Comparison of ENCODE assay signal across 8 cellular contexts in the genomic region with DNA sequence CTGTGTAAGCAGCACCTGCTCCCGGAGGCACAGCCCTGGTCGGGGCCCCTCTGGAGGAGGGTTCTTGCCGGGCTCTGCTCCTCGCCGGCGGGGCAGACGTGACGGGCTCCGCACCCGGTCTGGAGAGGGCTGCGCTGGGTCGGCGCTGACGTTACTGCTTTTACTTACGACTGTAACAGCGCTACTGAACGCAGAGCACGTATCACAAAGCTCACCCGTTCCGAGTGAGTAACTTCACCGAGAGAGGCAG. TPM values are rescaled to one million over a fixed set of nuclear protein-coding genes. Genes with fewer than 3 reads are reported as not detected.
DNase-seq lines count a peak whose midpoint lies in the region; ATAC-seq, FAIRE-seq and TF ChIP-seq lines count a peak whose summit lies in the region.

No MANE protein-coding gene starts in this region.

- peaks cover 0 to 3% of the 10 kb centered on the region in 2 experiments for H3K36me3 ChIP-seq in SK-N-SH (replicated peaks in 1 of 2; ENCODE audit: control insufficient read depth in 1 of 2, insufficient read depth in 2 of 2, low read length in 1 of 2)
- H3K36me3 ChIP-seq in GM12878 (ENCODE audit: control insufficient read depth in 2 of 2, insufficient read depth in 2 of 2, low read length in 1 of 2): no peaks in the 10 kb centered on the region

- H4K20me1 ChIP-seq in SK-N-SH (ENCODE audit: insufficient read depth) (peaks cover 31% of the 10 kb centered on the region), GM12878 (ENCODE audit: control insufficient read depth, insufficient read depth) (no peaks in the 10 kb centered on the region)

- H3K27me3 ChIP-seq in SK-N-SH (ENCODE audit: insufficient read depth) (no peaks in the 10 kb centered on the region), GM12878 (replicated peaks in 1 of 2; ENCODE audit: control insufficient read depth in 2 of 2, insufficient read depth in 2 of 2, low read length in 1 of 2) (no peaks in the 10 kb centered on the region)

- no peak for TF ChIP-seq RAD21 in SK-N-SH (IDR thresholded peaks at IDR 0.05; ENCODE audit: low read length)
- no peak for TF ChIP-seq RAD21 in GM12878 (IDR thresholded peaks at IDR 0.05; ENCODE audit: insufficient read depth, low read depth, low read length)

- H3K4me3 ChIP-seq in SK-N-SH (ENCODE audit: low read depth in 2 of 2, low read length in 1 of 2) (peak overlapping the region; percentile 89 to 90), GM12878 (peak overlapping the region; percentile 94)

- 1% methylated on average over 15 of the region's 21 CpGs for WGBS in SK-N-SH (ENCODE audit: low lambda C conversion rate)
- WGBS in GM12878 (ENCODE audit: insufficient coverage, insufficient replicate concordance, low lambda C conversion rate, missing lambda C conversion rate): under 1% methylated on average over 21 of the region's 21 CpGs

- TF ChIP-seq CTCF in SK-N-SH (IDR thresholded peaks at IDR 0.05) (no peak), GM12878 (IDR thresholded peaks at IDR 0.05 in 2 of 3, conservative IDR thresholded peaks at IDR 0.05 in 1 of 3; ENCODE audit: control insufficient read depth in 2 of 3, extremely low read depth in 1 of 3, insufficient read depth in 1 of 3, low read depth in 3 of 3, low read length in 3 of 3) (no peak)

- H3K4me1 ChIP-seq in SK-N-SH (ENCODE audit: control insufficient read depth in 1 of 2, insufficient read depth in 2 of 2, low read depth in 1 of 2, low read length in 1 of 2) (peaks cover 21 to 38% of the 10 kb centered on the region in 2 experiments; a peak in 2 of 4 replicates), GM12878 (ENCODE audit: control insufficient read depth, insufficient read depth, low read length) (peaks cover 15% of the 10 kb centered on the region)

- CTCF ChIA-PET in SK-N-SH (lab: Yijun Ruan, JAX) (interaction anchor here (1.0 to 1.3 kb wide), 4 partner anchors 9 to 92 kb away, joined by 3 to 4 read pairs (median 3); no protein-coding TSS in a partner anchor), GM12878 (lab: Yijun Ruan, JAX) (interaction anchor here (1.8 kb wide), 1 partner anchor 9 kb away, joined by 5 read pairs; no protein-coding TSS in a partner anchor)

- SMC1A ChIA-PET in GM12878 (lab: Charles Lee; ENCODE audit: uncharacterized antibody, unreplicated experiment): no interaction called here

- RAD21 ChIA-PET in GM12878 (lab: Charles Lee; ENCODE audit: unreplicated experiment): no interaction called here

- peak; percentile 8 for ATAC-seq in HG02943 (IDR thresholded peaks at IDR 0.05; ENCODE audit: low read depth, unreplicated experiment)
- peak; percentile 18 for ATAC-seq in GM12878

- in situ Hi-C loops in GM12878 (cut with MboI): no loop called here

- H3K9me3 ChIP-seq in SK-N-SH (no peaks in the 10 kb centered on the region), GM12878 (replicated peaks; ENCODE audit: control insufficient read depth, insufficient read depth, low read length) (no peaks in the 10 kb centered on the region)

- H3F3A ChIP-seq in SK-N-SH (replicated peaks; ENCODE audit: insufficient read depth): peaks cover 20% of the 10 kb centered on the region

- H3K4me2 ChIP-seq in SK-N-SH: peak overlapping the region; percentile 96
- H3K4me2 ChIP-seq in GM12878 (ENCODE audit: control insufficient read depth, insufficient read depth): peak overlapping the region; percentile 90

- TF ChIP-seq EP300 in SK-N-SH (IDR thresholded peaks at IDR 0.05; ENCODE audit: borderline replicate concordance in 1 of 2, low read depth in 1 of 2, low read length in 1 of 2): no peak
- TF ChIP-seq EP300 in GM12878 (IDR thresholded peaks at IDR 0.05; ENCODE audit: borderline replicate concordance in 1 of 2, control insufficient read depth in 1 of 2, low read depth in 2 of 2, low read length in 2 of 2): no peak

- intact Hi-C loops in GM12878 (cut with micrococcal nuclease; ENCODE audit: unreplicated experiment): no loop called here

- H3K27ac ChIP-seq in SK-N-SH (ENCODE audit: low read depth in 2 of 2, low read length in 1 of 2): peak overlapping the region; percentile 90 to 97
- H3K27ac ChIP-seq in GM12878 (ENCODE audit: control insufficient read depth, insufficient read depth): peak overlapping the region; percentile 85

- H3K9me2 ChIP-seq in SK-N-SH: no peaks in the 10 kb centered on the region

- TSS peak; percentile 86 for BruUV-seq in GM12878 (replicated peaks; lab: Mats Ljungman, UMichigan)

- FAIRE-seq in GM12878 (lab: Jason Lieb, UNC): peak; percentile 41

- TF ChIP-seq POLR2A in GM12878 (IDR thresholded peaks at IDR 0.05; ENCODE audit: low read depth, low read length): no peak

- H2AFZ ChIP-seq in SK-N-SH (ENCODE audit: low read depth) (no peak overlapping the region), GM12878 (ENCODE audit: control insufficient read depth, low read depth, low read length) (no peak overlapping the region; the same call in 1 of the 2 replicates)

- H3K9ac ChIP-seq in SK-N-SH (peak overlapping the region; percentile 90), GM12878 (ENCODE audit: control insufficient read depth, insufficient read depth, low read length) (peak overlapping the region; percentile 81)

- H3K79me2 ChIP-seq in SK-N-SH (ENCODE audit: insufficient read depth) (peaks cover 56% of the 10 kb centered on the region), GM12878 (ENCODE audit: control insufficient read depth, insufficient read depth, low read length) (peaks cover 28% of the 10 kb centered on the region)

- POLR2A ChIA-PET in SK-N-SH (lab: Yijun Ruan, JAX): interaction anchor here (0.8 to 1.2 kb wide), 5 partner anchors 8 to 102 kb away, joined by 3 to 4 read pairs (median 3); a partner anchor contains a TSS
- POLR2A ChIA-PET in GM12878 (lab: Charles Lee): interaction anchor here (0.7 to 2.5 kb wide), 6 partner anchors 18 to 492 kb away, joined by 3 to 7 read pairs (median 4); a partner anchor contains a TSS

- DNase-seq in NCI-H1417 (lab: John Stamatoyannopoulos, UW): peak; percentile 44 to 80 (median 75)
- no peak for DNase-seq in NCI-H1417 treated with DMSO at 0.1 percent for 48 hours (lab: John Stamatoyannopoulos, UW)
- DNase-seq in SK-N-SH: peak; percentile 58
- DNase-seq in GM12878 (ENCODE audit: low read depth, low spot score): no peak
- peak; percentile 76 for DNase-seq in kidney tubule cell (ENCODE audit: low spot score)
- DNase-seq in stimulated activated CD8-positive, alpha-beta memory T cell treated with anti-CD3 and anti-CD28 coated beads, Interleukin-2, amount 100 ng/mL, for 48 hours (ENCODE audit: low read depth in 2 of 2): peak; percentile 32 to 46
- no peak for DNase-seq in NCI-H2196 treated with DMSO at 0.1 percent for 48 hours (lab: John Stamatoyannopoulos, UW; ENCODE audit: unreplicated experiment)

RNA-seq across cellular contexts. Expression of a gene that starts 1.3 kb away (rescaled TPM):
- polyA plus RNA-seq in SK-N-SH (2012; rRNA removed) (12.1 and 13.0 TPM in 2 replicates), GM12878 (2011; rRNA removed) (2.1 and 3.9 TPM in 2 replicates), GM12878 (2014; fragmentation: Illumina TruSeq; extraction: Trizol) (2.0 TPM in 1 of 2 replicates, not detected in the other), GM12878 (2014; fragmentation: Nextera tagmentation; extraction: Ambion mirVana) (under 1 TPM; 0.06 to 0.35 TPM), GM12878 (2014; rRNA removed) (12.8 and 14.3 TPM in 2 replicates), GM12878 (2016; fragmentation: Nextera tagmentation; extraction: Ambion mirVana) (1 to 10 TPM; 5.2 to 6.9 TPM)
- polyA plus RNA-seq in SK-N-SH (2012; cell fraction: cytosol; rRNA removed): 5.0 and 8.5 TPM in 2 replicates
- 26.7 and 31.3 TPM in 2 replicates for polyA plus RNA-seq in SK-N-SH (2012; cell fraction: nucleus; rRNA removed)
- 9.6 and 12.5 TPM in 2 replicates for total RNA-seq in GM12878 (2013; cell fraction: nucleolus; rRNA removed)
- total RNA-seq in GM12878 (2014; rRNA removed) (10.2 and 10.6 TPM in 2 replicates), GM12878 (2014; rRNA removed; fragmentation: Illumina TruSeq; extraction: Trizol) (1.8 and 3.3 TPM in 2 replicates), GM12878 (2021) (10.0 and 11.8 TPM in 2 replicates)
- polyA plus RNA-seq in GM12878 (2011; ENCODE audit: low read depth): 2.0 TPM
- polyA plus RNA-seq in GM12878 (2011; cell fraction: cytosol; rRNA removed): 7.3 and 10.2 TPM in 2 replicates
- polyA plus RNA-seq in GM12878 (2011; cell fraction: nucleus; rRNA removed): 12.8 and 17.3 TPM in 2 replicates
- 6.6 and 7.5 TPM in 2 replicates for polyA plus RNA-seq in GM12878 (2012)
- polyA minus RNA-seq in GM12878 (2011; rRNA and poly(A)+ RNA removed): 2.6 and 6.1 TPM in 2 replicates
- polyA minus RNA-seq in GM12878 (2011; cell fraction: cytosol; rRNA and poly(A)+ RNA removed): 5.7 and 7.1 TPM in 2 replicates
- polyA minus RNA-seq in GM12878 (2011; cell fraction: nucleus; rRNA and poly(A)+ RNA removed): 2.7 TPM in 2 replicates

RNA-seq across cellular contexts. Expression of a gene that starts 18.8 kb away (rescaled TPM):
- polyA plus RNA-seq in SK-N-SH (2012; rRNA removed): 38.7 and 41.0 TPM in 2 replicates
- polyA plus RNA-seq in SK-N-SH (2012; cell fraction: cytosol; rRNA removed): 12.1 and 22.4 TPM in 2 replicates
- 154 and 238 TPM in 2 replicates for polyA plus RNA-seq in SK-N-SH (2012; cell fraction: nucleus; rRNA removed)
- total RNA-seq in GM12878 (2013; cell fraction: nucleolus; rRNA removed): 39.2 and 47.0 TPM in 2 replicates
- 15.5 and 17.5 TPM in 2 replicates for total RNA-seq in GM12878 (2014; rRNA removed)
- 4.5 and 5.5 TPM in 2 replicates for total RNA-seq in GM12878 (2014; rRNA removed; fragmentation: Illumina TruSeq; extraction: Trizol)
- 24.0 and 31.3 TPM in 2 replicates for total RNA-seq in GM12878 (2021)
- 3.2 TPM for polyA plus RNA-seq in GM12878 (2011; ENCODE audit: low read depth)
- polyA plus RNA-seq in GM12878 (2011; rRNA removed): 2.0 and 5.7 TPM in 2 replicates
- 7.9 and 14.6 TPM in 2 replicates for polyA plus RNA-seq in GM12878 (2011; cell fraction: cytosol; rRNA removed)
- polyA plus RNA-seq in GM12878 (2011; cell fraction: nucleus; rRNA removed): 62.1 and 85.8 TPM in 2 replicates
- 12.2 and 13.2 TPM in 2 replicates for polyA plus RNA-seq in GM12878 (2012)
- polyA plus RNA-seq in GM12878 (2014; fragmentation: Illumina TruSeq; extraction: Trizol): 1.9 and 4.4 TPM in 2 replicates
- polyA plus RNA-seq in GM12878 (2014; fragmentation: Nextera tagmentation; extraction: Ambion mirVana): 1 to 10 TPM in 1 of 2 experiments, not detected in 1; 1.8 TPM
- polyA plus RNA-seq in GM12878 (2014; rRNA removed): 26.6 and 28.5 TPM in 2 replicates
- 10 to 100 TPM; 25.6 to 30.7 TPM for polyA plus RNA-seq in GM12878 (2016; fragmentation: Nextera tagmentation; extraction: Ambion mirVana)
- polyA minus RNA-seq in GM12878 (2011; rRNA and poly(A)+ RNA removed): 7.8 and 15.8 TPM in 2 replicates
- polyA minus RNA-seq in GM12878 (2011; cell fraction: cytosol; rRNA and poly(A)+ RNA removed): 6.1 and 7.1 TPM in 2 replicates
- polyA minus RNA-seq in GM12878 (2011; cell fraction: nucleus; rRNA and poly(A)+ RNA removed): 16.1 and 27.3 TPM in 2 replicates

RNA-seq across cellular contexts. Expression of a gene that starts 21.8 kb away (rescaled TPM):
- polyA plus RNA-seq in SK-N-SH (2012; rRNA removed) (0.69 and 0.70 TPM in 2 replicates), GM12878 (2011; rRNA removed) (0.35 and 0.57 TPM in 2 replicates), GM12878 (2014; fragmentation: Illumina TruSeq; extraction: Trizol) (0.07 TPM in 1 of 2 replicates, not detected in the other), GM12878 (2014; fragmentation: Nextera tagmentation; extraction: Ambion mirVana) (not detected), GM12878 (2014; rRNA removed) (0.97 and 1.1 TPM in 2 replicates), GM12878 (2016; fragmentation: Nextera tagmentation; extraction: Ambion mirVana) (under 1 TPM in 1 of 2 experiments, not detected in 1; 0.52 TPM)
- polyA plus RNA-seq in SK-N-SH (2012; cell fraction: cytosol; rRNA removed): 0.40 and 0.58 TPM in 2 replicates
- polyA plus RNA-seq in SK-N-SH (2012; cell fraction: nucleus; rRNA removed): 1.4 and 1.8 TPM in 2 replicates
- 8.6 and 10.5 TPM in 2 replicates for total RNA-seq in GM12878 (2013; cell fraction: nucleolus; rRNA removed)
- total RNA-seq in GM12878 (2014; rRNA removed) (1.1 and 1.5 TPM in 2 replicates), GM12878 (2014; rRNA removed; fragmentation: Illumina TruSeq; extraction: Trizol) (0.13 and 0.18 TPM in 2 replicates), GM12878 (2021) (0.67 and 0.72 TPM in 2 replicates)
- 0.54 TPM for polyA plus RNA-seq in GM12878 (2011; ENCODE audit: low read depth)
- 0.79 and 0.85 TPM in 2 replicates for polyA plus RNA-seq in GM12878 (2011; cell fraction: cytosol; rRNA removed)
- 4.8 and 5.7 TPM in 2 replicates for polyA plus RNA-seq in GM12878 (2011; cell fraction: nucleus; rRNA removed)
- polyA plus RNA-seq in GM12878 (2012): 1.6 TPM in 2 replicates
- 0.29 and 0.52 TPM in 2 replicates for polyA minus RNA-seq in GM12878 (2011; rRNA and poly(A)+ RNA removed)
- 0.53 TPM in 1 of 2 replicates, not detected in the other for polyA minus RNA-seq in GM12878 (2011; cell fraction: cytosol; rRNA and poly(A)+ RNA removed)
- 2.0 and 3.3 TPM in 2 replicates for polyA minus RNA-seq in GM12878 (2011; cell fraction: nucleus; rRNA and poly(A)+ RNA removed)

RNA-seq across cellular contexts. Expression of a gene that starts 28.4 kb away (rescaled TPM):
- polyA plus RNA-seq in SK-N-SH (2012; rRNA removed) (not detected in 2 replicates), GM12878 (2011; rRNA removed) (not detected in 2 replicates), GM12878 (2014; fragmentation: Illumina TruSeq; extraction: Trizol) (not detected in 2 replicates), GM12878 (2014; fragmentation: Nextera tagmentation; extraction: Ambion mirVana) (not detected), GM12878 (2014; rRNA removed) (not detected in 2 replicates), GM12878 (2016; fragmentation: Nextera tagmentation; extraction: Ambion mirVana) (not detected)
- polyA plus RNA-seq in SK-N-SH (2012; cell fraction: cytosol; rRNA removed): not detected in 2 replicates
- 0.06 and 0.11 TPM in 2 replicates for polyA plus RNA-seq in SK-N-SH (2012; cell fraction: nucleus; rRNA removed)
- total RNA-seq in GM12878 (2013; cell fraction: nucleolus; rRNA removed): not detected in 2 replicates
- total RNA-seq in GM12878 (2014; rRNA removed) (not detected in 2 replicates), GM12878 (2014; rRNA removed; fragmentation: Illumina TruSeq; extraction: Trizol) (not detected in 2 replicates), GM12878 (2021) (not detected in 2 replicates)
- polyA plus RNA-seq in GM12878 (2011; ENCODE audit: low read depth): not detected
- polyA plus RNA-seq in GM12878 (2011; cell fraction: cytosol; rRNA removed): not detected in 2 replicates
- not detected in 2 replicates for polyA plus RNA-seq in GM12878 (2011; cell fraction: nucleus; rRNA removed)
- not detected in 2 replicates for polyA plus RNA-seq in GM12878 (2012)
- polyA minus RNA-seq in GM12878 (2011; rRNA and poly(A)+ RNA removed): not detected in 2 replicates
- polyA minus RNA-seq in GM12878 (2011; cell fraction: cytosol; rRNA and poly(A)+ RNA removed): not detected in 2 replicates
- polyA minus RNA-seq in GM12878 (2011; cell fraction: nucleus; rRNA and poly(A)+ RNA removed): not detected in 2 replicates

RNA-seq across cellular contexts. Expression of a gene that starts 42.2 kb away (rescaled TPM):
- polyA plus RNA-seq in SK-N-SH (2012; rRNA removed) (0.10 and 0.16 TPM in 2 replicates), GM12878 (2011; rRNA removed) (0.01 and 0.03 TPM in 2 replicates), GM12878 (2014; fragmentation: Illumina TruSeq; extraction: Trizol) (0.01 TPM in 1 of 2 replicates, not detected in the other), GM12878 (2014; fragmentation: Nextera tagmentation; extraction: Ambion mirVana) (not detected), GM12878 (2014; rRNA removed) (0.15 and 0.62 TPM in 2 replicates), GM12878 (2016; fragmentation: Nextera tagmentation; extraction: Ambion mirVana) (under 1 TPM; 0.05 to 0.19 TPM)
- polyA plus RNA-seq in SK-N-SH (2012; cell fraction: cytosol; rRNA removed): 0.09 and 0.10 TPM in 2 replicates
- polyA plus RNA-seq in SK-N-SH (2012; cell fraction: nucleus; rRNA removed): 0.37 and 1.4 TPM in 2 replicates
- 0.71 and 1.3 TPM in 2 replicates for total RNA-seq in GM12878 (2013; cell fraction: nucleolus; rRNA removed)
- total RNA-seq in GM12878 (2014; rRNA removed) (0.06 and 0.11 TPM in 2 replicates), GM12878 (2014; rRNA removed; fragmentation: Illumina TruSeq; extraction: Trizol) (0.04 TPM in 1 of 2 replicates, not detected in the other), GM12878 (2021) (0.27 and 0.41 TPM in 2 replicates)
- polyA plus RNA-seq in GM12878 (2011; ENCODE audit: low read depth): not detected
- polyA plus RNA-seq in GM12878 (2011; cell fraction: cytosol; rRNA removed): 0.04 and 0.08 TPM in 2 replicates
- polyA plus RNA-seq in GM12878 (2011; cell fraction: nucleus; rRNA removed): 0.81 and 1.0 TPM in 2 replicates
- polyA plus RNA-seq in GM12878 (2012): 0.12 and 0.18 TPM in 2 replicates
- 0.05 and 0.07 TPM in 2 replicates for polyA minus RNA-seq in GM12878 (2011; rRNA and poly(A)+ RNA removed)
- not detected in 2 replicates for polyA minus RNA-seq in GM12878 (2011; cell fraction: cytosol; rRNA and poly(A)+ RNA removed)
- 0.36 and 0.86 TPM in 2 replicates for polyA minus RNA-seq in GM12878 (2011; cell fraction: nucleus; rRNA and poly(A)+ RNA removed)

Comparison
In these comparisons a context has a peak if more than half of its experiments do, and no peak if none do; other contexts are left out.
1. DNase-seq: peak in NCI-H1417 (3 of 3), SK-N-SH (single experiment), kidney tubule cell (single experiment) and stimulated activated CD8-positive, alpha-beta memory T cell treated with anti-CD3 and anti-CD28 coated beads, Interleukin-2, amount 100 ng/mL, for 48 hours (2 of 2); none in NCI-H1417 treated with DMSO at 0.1 percent for 48 hours (single experiment), GM12878 (single experiment) and NCI-H2196 treated with DMSO at 0.1 percent for 48 hours (single experiment).